ENCODE assay signal across 19 cellular contexts in the genomic region with DNA sequence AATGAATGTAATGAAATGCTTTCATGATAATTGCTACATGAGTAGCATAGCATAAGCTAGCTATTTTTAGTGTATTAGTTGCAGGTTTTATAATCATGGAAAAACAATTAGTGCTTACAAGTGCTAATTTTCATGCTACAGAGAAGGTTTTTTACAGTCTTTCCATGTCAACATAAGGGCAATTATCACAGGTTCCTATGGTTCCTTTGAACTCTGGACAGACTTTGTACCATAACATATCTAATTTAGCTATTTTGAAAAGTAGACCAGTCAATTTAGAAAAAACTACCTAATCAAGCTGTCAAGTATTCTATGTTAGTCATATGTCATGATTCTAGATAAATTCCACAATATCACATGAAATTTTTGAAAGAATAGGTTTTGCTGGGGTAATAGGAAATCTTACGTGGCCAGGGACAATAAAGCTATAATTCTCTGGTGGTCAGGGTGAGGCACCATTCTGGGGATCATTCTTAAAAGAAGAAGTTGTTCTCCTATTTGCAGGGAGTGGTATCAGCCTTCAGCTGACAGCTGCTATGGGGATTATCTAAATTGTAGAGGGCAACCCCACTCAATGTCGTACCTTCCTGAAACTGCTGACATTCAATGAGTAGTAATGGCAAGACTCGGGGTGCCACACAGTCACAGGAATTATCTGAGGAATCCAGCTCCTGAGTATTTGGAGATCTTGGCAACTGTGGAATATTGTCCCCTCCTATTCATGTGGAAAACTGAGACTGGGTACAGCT.
A peak's percentile ranks its signal among the peaks of the same experiment; 100 is the strongest.
DNase-seq lines count a peak whose midpoint lies in the region; ATAC-seq, FAIRE-seq and TF ChIP-seq lines count a peak whose summit lies in the region.
"Had no signal": no experiment of that assay in that cellular context is flagged by ENCODE, and none has a peak within 500 bp of the region (broad histone marks: within the 10 kb centered on the region; RNA-seq: fewer than 3 reads in every experiment).

No MANE protein-coding gene starts in this region.

- intact Hi-C loops in Right ventricle myocardium inferior (cut with DNase I): no loop called here

- H3K4me1 ChIP-seq in right atrium auricular region (no peaks in the 10 kb centered on the region), SJCRH30 (no peaks in the 10 kb centered on the region), MM.1S (ENCODE audit: low read length) (no peaks in the 10 kb centered on the region)
- H3K4me1 ChIP-seq: BLaER1, Caco-2, HAP-1 had no signal

- H3K27me3 ChIP-seq in right atrium auricular region (no peaks in the 10 kb centered on the region), SJCRH30 (no peaks in the 10 kb centered on the region), MM.1S (replicated peaks; ENCODE audit: insufficient read depth, low read length) (no peaks in the 10 kb centered on the region)
- H3K27me3 ChIP-seq: BLaER1 had no signal

- no peak overlapping the region for H3K4me2 ChIP-seq in MM.1S (ENCODE audit: low read depth, low read length)
- H3K4me2 ChIP-seq: BLaER1 had no signal

- DNase-seq in Right ventricle myocardium inferior (ENCODE audit: missing footprints) (no peak), right atrium auricular region (ENCODE audit: low spot score) (no peak), NCI-H146 treated with DMSO at 0.1 percent for 48 hours (lab: John Stamatoyannopoulos, UW; ENCODE audit: unreplicated experiment) (peak; percentile 43), SJCRH30 (peak; percentile 7 to 55), NCI-H1694 (lab: John Stamatoyannopoulos, UW) (no peak), MM.1S (no peak)
- DNase-seq: 8988T; AML-193; Caco-2; CD8-positive, alpha-beta memory T cell; DMS53; GF-D8 had no signal

- peak; percentile 24 for FAIRE-seq in colon (lab: Jason Lieb, UNC)
- FAIRE-seq: GM19239, H1, HTR-8/SVneo had no signal

- no peaks in the 10 kb centered on the region for H3K79me2 ChIP-seq in MM.1S (ENCODE audit: low read length)

- H2AFZ ChIP-seq in MM.1S (ENCODE audit: low read length): no peak overlapping the region

- ATAC-seq in Right ventricle myocardium inferior (peak; percentile 46), HG02970 (IDR thresholded peaks at IDR 0.05; ENCODE audit: low FRiP score, unreplicated experiment) (no peak)

- H3K4me3 ChIP-seq in right atrium auricular region (no peak overlapping the region), SJCRH30 (no peak overlapping the region), MM.1S (ENCODE audit: low read length) (no peak overlapping the region)
- H3K4me3 ChIP-seq: BLaER1, HAP-1 had no signal

- TF ChIP-seq CTCF in right atrium auricular region (IDR thresholded peaks at IDR 0.05) (no peak), MM.1S (IDR thresholded peaks at IDR 0.05; ENCODE audit: low read length) (no peak)

- H3K36me3 ChIP-seq in right atrium auricular region (no peaks in the 10 kb centered on the region), SJCRH30 (no peaks in the 10 kb centered on the region), MM.1S (replicated peaks; ENCODE audit: insufficient read depth, low read length) (no peaks in the 10 kb centered on the region)
- H3K36me3 ChIP-seq: BLaER1, HAP-1 had no signal

- H3K9me3 ChIP-seq in right atrium auricular region: no peaks in the 10 kb centered on the region
- no peaks in the 10 kb centered on the region for H3K9me3 ChIP-seq in SJCRH30 (replicated peaks)
- H3K9me3 ChIP-seq in MM.1S (replicated peaks; ENCODE audit: insufficient read depth, low read length): no peaks in the 10 kb centered on the region
- H3K9me3 ChIP-seq: BLaER1, Caco-2, HAP-1 had no signal

- H3K27ac ChIP-seq in right atrium auricular region (no peak overlapping the region), SJCRH30 (no peak overlapping the region), MM.1S (ENCODE audit: low read length) (no peak overlapping the region)
- H3K27ac ChIP-seq: BLaER1 had no signal

- H4K20me1 ChIP-seq in MM.1S (ENCODE audit: insufficient read depth, low read length): no peaks in the 10 kb centered on the region
- H4K20me1 ChIP-seq: BLaER1 had no signal

- no peak overlapping the region for H3K9ac ChIP-seq in MM.1S (ENCODE audit: low read length)
- H3K9ac ChIP-seq: BLaER1 had no signal

- H3F3A ChIP-seq in MM.1S (ENCODE audit: insufficient read depth, low read length): no peaks in the 10 kb centered on the region

- H3K9me2 ChIP-seq in MM.1S (replicated peaks; ENCODE audit: insufficient read depth, low read length): no peaks in the 10 kb centered on the region

Comparison
In these comparisons a context has a peak if more than half of its experiments do, and no peak if none do; other contexts are left out.
1. DNase-seq: peak in NCI-H146 treated with DMSO at 0.1 percent for 48 hours (single experiment) and SJCRH30 (2 of 2); none in Right ventricle myocardium inferior (single experiment), right atrium auricular region (single experiment), NCI-H1694 (single experiment) and MM.1S (single experiment).